ENCODE assay signal across 1 cellular context in the genomic region with DNA sequence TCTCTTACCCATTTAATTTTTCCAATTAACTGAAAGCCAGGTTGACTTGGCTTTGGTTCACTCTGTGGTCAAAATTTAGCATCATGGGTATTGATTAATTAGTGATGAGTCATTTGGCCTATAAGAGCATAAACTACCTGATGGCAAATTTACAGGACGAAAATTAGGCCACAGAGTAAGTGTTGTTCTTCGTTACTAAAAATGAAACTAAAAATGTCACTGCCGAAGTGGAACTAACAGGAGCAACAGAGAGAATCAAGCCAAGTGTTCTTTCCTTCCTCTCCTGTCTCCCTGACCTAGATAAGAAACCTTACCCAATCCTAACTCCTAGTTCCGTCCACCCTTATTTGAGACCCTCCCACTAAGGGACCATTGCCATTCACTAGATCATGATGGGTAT.
A peak's percentile ranks its signal among the peaks of the same experiment; 100 is the strongest.
TF ChIP-seq lines count a peak whose summit lies in the region.

No MANE protein-coding gene starts in this region.

TF ChIP-seq in GM12878, 131 proteins besides CTCF, POLR2A, EP300 and RAD21 (continued from another document):
- TF ChIP-seq, protein P1, sequence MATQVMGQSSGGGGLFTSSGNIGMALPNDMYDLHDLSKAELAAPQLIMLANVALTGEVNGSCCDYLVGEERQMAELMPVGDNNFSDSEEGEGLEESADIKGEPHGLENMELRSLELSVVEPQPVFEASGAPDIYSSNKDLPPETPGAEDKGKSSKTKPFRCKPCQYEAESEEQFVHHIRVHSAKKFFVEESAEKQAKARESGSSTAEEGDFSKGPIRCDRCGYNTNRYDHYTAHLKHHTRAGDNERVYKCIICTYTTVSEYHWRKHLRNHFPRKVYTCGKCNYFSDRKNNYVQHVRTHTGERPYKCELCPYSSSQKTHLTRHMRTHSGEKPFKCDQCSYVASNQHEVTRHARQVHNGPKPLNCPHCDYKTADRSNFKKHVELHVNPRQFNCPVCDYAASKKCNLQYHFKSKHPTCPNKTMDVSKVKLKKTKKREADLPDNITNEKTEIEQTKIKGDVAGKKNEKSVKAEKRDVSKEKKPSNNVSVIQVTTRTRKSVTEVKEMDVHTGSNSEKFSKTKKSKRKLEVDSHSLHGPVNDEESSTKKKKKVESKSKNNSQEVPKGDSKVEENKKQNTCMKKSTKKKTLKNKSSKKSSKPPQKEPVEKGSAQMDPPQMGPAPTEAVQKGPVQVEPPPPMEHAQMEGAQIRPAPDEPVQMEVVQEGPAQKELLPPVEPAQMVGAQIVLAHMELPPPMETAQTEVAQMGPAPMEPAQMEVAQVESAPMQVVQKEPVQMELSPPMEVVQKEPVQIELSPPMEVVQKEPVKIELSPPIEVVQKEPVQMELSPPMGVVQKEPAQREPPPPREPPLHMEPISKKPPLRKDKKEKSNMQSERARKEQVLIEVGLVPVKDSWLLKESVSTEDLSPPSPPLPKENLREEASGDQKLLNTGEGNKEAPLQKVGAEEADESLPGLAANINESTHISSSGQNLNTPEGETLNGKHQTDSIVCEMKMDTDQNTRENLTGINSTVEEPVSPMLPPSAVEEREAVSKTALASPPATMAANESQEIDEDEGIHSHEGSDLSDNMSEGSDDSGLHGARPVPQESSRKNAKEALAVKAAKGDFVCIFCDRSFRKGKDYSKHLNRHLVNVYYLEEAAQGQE (IDR thresholded peaks at IDR 0.05; ENCODE audit: low read depth, low read length): no peak
- TF ChIP-seq PAX8 (IDR thresholded peaks at IDR 0.05) (no peak), GATAD2B (conservative IDR thresholded peaks at IDR 0.05; ENCODE audit: low read depth) (0 out of 2 replicates have a peak, but pooled peaks have one; percentile 51), SREBF2 (IDR thresholded peaks at IDR 0.05; ENCODE audit: low read length) (no peak), NR2F1 (conservative IDR thresholded peaks at IDR 0.05) (peak; percentile 50; the same call in 1 of the 2 replicates), JUNB (IDR thresholded peaks at IDR 0.05) (peak; percentile 60), ZNF217 (IDR thresholded peaks at IDR 0.05) (peak; percentile 94), BHLHE40 (IDR thresholded peaks at IDR 0.05; ENCODE audit: borderline replicate concordance in 1 of 2, low read depth in 2 of 2, low read length in 1 of 2) (peak in 1 of 2 experiments; percentile 27; a peak in 2 of 4 replicates), KLF5 (IDR thresholded peaks at IDR 0.05; ENCODE audit: partially characterized antibody) (no peak), BMI1 (IDR thresholded peaks at IDR 0.05; ENCODE audit: borderline replicate concordance) (peak; percentile 76), BCL11A (IDR thresholded peaks at IDR 0.05; ENCODE audit: low read depth, low read length) (peak; percentile 54; the same call in 1 of the 2 replicates), NBN (IDR thresholded peaks at IDR 0.05) (0 out of 2 replicates have a peak, but pooled peaks have one; percentile 29), FOS (IDR thresholded peaks at IDR 0.05; ENCODE audit: borderline replicate concordance, extremely low read depth, insufficient read length) (no peak), IKZF1 (conservative IDR thresholded peaks at IDR 0.05) (peak; percentile 90), BACH1 (IDR thresholded peaks at IDR 0.05; ENCODE audit: borderline replicate concordance) (peak; percentile 78; the same call in 1 of the 2 replicates), MEF2A (IDR thresholded peaks at IDR 0.05; ENCODE audit: insufficient read depth, low read depth, low read length) (no peak), ZNF24 (IDR thresholded peaks at IDR 0.05) (peak; percentile 43; the same call in 1 of the 2 replicates), NFYA (IDR thresholded peaks at IDR 0.05; ENCODE audit: borderline replicate concordance, low read depth, low read length) (no peak), JUND (IDR thresholded peaks at IDR 0.05; ENCODE audit: low read depth, low read length) (peak; percentile 63; the same call in 1 of the 2 replicates), HDAC6 (IDR thresholded peaks at IDR 0.05; ENCODE audit: unreplicated experiment) (no peak), NFIC (IDR thresholded peaks at IDR 0.05; ENCODE audit: low read depth, low read length) (no peak), MTA2 (IDR thresholded peaks at IDR 0.05; ENCODE audit: low read depth) (peak; percentile 99), MXI1 (IDR thresholded peaks at IDR 0.05; ENCODE audit: low read depth, low read length) (no peak), KAT2A (conservative IDR thresholded peaks at IDR 0.05; ENCODE audit: control insufficient read depth, low read depth, low read length) (no peak), GABPA (IDR thresholded peaks at IDR 0.05; ENCODE audit: low read depth) (no peak), NR2C2 (IDR thresholded peaks at IDR 0.05; ENCODE audit: borderline replicate concordance, control insufficient read depth, insufficient read length, low read depth) (no peak), MTA3 (IDR thresholded peaks at IDR 0.05; ENCODE audit: borderline replicate concordance, low read length) (no peak), RUNX3 (IDR thresholded peaks at IDR 0.05; ENCODE audit: low read length) (peak; percentile 31; the same call in 1 of the 2 replicates), ATF7 (IDR thresholded peaks at IDR 0.05; ENCODE audit: low read depth) (peak; percentile 78), ZNF384 (IDR thresholded peaks at IDR 0.05; ENCODE audit: borderline replicate concordance, low read depth, low read length) (no peak), DPF2 (IDR thresholded peaks at IDR 0.05) (peak; percentile 97), TAF1 (IDR thresholded peaks at IDR 0.05; ENCODE audit: borderline replicate concordance, low read depth, low read length) (no peak)
- TF ChIP-seq, protein P2, sequence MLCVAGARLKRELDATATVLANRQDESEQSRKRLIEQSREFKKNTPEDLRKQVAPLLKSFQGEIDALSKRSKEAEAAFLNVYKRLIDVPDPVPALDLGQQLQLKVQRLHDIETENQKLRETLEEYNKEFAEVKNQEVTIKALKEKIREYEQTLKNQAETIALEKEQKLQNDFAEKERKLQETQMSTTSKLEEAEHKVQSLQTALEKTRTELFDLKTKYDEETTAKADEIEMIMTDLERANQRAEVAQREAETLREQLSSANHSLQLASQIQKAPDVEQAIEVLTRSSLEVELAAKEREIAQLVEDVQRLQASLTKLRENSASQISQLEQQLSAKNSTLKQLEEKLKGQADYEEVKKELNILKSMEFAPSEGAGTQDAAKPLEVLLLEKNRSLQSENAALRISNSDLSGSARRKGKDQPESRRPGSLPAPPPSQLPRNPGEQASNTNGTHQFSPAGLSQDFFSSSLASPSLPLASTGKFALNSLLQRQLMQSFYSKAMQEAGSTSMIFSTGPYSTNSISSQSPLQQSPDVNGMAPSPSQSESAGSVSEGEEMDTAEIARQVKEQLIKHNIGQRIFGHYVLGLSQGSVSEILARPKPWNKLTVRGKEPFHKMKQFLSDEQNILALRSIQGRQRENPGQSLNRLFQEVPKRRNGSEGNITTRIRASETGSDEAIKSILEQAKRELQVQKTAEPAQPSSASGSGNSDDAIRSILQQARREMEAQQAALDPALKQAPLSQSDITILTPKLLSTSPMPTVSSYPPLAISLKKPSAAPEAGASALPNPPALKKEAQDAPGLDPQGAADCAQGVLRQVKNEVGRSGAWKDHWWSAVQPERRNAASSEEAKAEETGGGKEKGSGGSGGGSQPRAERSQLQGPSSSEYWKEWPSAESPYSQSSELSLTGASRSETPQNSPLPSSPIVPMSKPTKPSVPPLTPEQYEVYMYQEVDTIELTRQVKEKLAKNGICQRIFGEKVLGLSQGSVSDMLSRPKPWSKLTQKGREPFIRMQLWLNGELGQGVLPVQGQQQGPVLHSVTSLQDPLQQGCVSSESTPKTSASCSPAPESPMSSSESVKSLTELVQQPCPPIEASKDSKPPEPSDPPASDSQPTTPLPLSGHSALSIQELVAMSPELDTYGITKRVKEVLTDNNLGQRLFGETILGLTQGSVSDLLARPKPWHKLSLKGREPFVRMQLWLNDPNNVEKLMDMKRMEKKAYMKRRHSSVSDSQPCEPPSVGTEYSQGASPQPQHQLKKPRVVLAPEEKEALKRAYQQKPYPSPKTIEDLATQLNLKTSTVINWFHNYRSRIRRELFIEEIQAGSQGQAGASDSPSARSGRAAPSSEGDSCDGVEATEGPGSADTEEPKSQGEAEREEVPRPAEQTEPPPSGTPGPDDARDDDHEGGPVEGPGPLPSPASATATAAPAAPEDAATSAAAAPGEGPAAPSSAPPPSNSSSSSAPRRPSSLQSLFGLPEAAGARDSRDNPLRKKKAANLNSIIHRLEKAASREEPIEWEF (IDR thresholded peaks at IDR 0.05; ENCODE audit: insufficient replicate concordance, low read depth, low read length): peak; percentile 94
- TF ChIP-seq, protein P3, sequence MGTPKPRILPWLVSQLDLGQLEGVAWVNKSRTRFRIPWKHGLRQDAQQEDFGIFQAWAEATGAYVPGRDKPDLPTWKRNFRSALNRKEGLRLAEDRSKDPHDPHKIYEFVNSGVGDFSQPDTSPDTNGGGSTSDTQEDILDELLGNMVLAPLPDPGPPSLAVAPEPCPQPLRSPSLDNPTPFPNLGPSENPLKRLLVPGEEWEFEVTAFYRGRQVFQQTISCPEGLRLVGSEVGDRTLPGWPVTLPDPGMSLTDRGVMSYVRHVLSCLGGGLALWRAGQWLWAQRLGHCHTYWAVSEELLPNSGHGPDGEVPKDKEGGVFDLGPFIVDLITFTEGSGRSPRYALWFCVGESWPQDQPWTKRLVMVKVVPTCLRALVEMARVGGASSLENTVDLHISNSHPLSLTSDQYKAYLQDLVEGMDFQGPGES (IDR thresholded peaks at IDR 0.05): no peak
- TF ChIP-seq, protein P4, sequence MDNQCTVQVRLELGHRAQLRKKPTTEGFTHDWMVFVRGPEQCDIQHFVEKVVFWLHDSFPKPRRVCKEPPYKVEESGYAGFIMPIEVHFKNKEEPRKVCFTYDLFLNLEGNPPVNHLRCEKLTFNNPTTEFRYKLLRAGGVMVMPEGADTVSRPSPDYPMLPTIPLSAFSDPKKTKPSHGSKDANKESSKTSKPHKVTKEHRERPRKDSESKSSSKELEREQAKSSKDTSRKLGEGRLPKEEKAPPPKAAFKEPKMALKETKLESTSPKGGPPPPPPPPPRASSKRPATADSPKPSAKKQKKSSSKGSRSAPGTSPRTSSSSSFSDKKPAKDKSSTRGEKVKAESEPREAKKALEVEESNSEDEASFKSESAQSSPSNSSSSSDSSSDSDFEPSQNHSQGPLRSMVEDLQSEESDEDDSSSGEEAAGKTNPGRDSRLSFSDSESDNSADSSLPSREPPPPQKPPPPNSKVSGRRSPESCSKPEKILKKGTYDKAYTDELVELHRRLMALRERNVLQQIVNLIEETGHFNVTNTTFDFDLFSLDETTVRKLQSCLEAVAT (IDR thresholded peaks at IDR 0.05): 0 out of 2 replicates have a peak, but pooled peaks have one; percentile 16
- TF ChIP-seq, protein P5, sequence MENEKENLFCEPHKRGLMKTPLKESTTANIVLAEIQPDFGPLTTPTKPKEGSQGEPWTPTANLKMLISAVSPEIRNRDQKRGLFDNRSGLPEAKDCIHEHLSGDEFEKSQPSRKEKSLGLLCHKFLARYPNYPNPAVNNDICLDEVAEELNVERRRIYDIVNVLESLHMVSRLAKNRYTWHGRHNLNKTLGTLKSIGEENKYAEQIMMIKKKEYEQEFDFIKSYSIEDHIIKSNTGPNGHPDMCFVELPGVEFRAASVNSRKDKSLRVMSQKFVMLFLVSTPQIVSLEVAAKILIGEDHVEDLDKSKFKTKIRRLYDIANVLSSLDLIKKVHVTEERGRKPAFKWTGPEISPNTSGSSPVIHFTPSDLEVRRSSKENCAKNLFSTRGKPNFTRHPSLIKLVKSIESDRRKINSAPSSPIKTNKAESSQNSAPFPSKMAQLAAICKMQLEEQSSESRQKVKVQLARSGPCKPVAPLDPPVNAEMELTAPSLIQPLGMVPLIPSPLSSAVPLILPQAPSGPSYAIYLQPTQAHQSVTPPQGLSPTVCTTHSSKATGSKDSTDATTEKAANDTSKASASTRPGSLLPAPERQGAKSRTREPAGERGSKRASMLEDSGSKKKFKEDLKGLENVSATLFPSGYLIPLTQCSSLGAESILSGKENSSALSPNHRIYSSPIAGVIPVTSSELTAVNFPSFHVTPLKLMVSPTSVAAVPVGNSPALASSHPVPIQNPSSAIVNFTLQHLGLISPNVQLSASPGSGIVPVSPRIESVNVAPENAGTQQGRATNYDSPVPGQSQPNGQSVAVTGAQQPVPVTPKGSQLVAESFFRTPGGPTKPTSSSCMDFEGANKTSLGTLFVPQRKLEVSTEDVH (IDR thresholded peaks at IDR 0.05; ENCODE audit: low read depth, partially characterized antibody): no peak
- TF ChIP-seq, protein P6, sequence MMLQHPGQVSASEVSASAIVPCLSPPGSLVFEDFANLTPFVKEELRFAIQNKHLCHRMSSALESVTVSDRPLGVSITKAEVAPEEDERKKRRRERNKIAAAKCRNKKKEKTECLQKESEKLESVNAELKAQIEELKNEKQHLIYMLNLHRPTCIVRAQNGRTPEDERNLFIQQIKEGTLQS (IDR thresholded peaks at IDR 0.05; ENCODE audit: borderline replicate concordance, extremely low read depth, low read depth, low read length): no peak
- TF ChIP-seq, protein P7, sequence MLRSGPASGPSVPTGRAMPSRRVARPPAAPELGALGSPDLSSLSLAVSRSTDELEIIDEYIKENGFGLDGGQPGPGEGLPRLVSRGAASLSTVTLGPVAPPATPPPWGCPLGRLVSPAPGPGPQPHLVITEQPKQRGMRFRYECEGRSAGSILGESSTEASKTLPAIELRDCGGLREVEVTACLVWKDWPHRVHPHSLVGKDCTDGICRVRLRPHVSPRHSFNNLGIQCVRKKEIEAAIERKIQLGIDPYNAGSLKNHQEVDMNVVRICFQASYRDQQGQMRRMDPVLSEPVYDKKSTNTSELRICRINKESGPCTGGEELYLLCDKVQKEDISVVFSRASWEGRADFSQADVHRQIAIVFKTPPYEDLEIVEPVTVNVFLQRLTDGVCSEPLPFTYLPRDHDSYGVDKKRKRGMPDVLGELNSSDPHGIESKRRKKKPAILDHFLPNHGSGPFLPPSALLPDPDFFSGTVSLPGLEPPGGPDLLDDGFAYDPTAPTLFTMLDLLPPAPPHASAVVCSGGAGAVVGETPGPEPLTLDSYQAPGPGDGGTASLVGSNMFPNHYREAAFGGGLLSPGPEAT (IDR thresholded peaks at IDR 0.05; ENCODE audit: low read depth): peak; percentile 86
- TF ChIP-seq, protein P8, sequence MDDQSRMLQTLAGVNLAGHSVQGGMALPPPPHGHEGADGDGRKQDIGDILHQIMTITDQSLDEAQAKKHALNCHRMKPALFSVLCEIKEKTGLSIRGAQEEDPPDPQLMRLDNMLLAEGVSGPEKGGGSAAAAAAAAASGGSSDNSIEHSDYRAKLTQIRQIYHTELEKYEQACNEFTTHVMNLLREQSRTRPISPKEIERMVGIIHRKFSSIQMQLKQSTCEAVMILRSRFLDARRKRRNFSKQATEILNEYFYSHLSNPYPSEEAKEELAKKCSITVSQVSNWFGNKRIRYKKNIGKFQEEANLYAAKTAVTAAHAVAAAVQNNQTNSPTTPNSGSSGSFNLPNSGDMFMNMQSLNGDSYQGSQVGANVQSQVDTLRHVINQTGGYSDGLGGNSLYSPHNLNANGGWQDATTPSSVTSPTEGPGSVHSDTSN (IDR thresholded peaks at IDR 0.05; ENCODE audit: insufficient replicate concordance, low read depth, low read length): no peak
